1 cellular context compared by ENCODE assay signal in the genomic region with DNA sequence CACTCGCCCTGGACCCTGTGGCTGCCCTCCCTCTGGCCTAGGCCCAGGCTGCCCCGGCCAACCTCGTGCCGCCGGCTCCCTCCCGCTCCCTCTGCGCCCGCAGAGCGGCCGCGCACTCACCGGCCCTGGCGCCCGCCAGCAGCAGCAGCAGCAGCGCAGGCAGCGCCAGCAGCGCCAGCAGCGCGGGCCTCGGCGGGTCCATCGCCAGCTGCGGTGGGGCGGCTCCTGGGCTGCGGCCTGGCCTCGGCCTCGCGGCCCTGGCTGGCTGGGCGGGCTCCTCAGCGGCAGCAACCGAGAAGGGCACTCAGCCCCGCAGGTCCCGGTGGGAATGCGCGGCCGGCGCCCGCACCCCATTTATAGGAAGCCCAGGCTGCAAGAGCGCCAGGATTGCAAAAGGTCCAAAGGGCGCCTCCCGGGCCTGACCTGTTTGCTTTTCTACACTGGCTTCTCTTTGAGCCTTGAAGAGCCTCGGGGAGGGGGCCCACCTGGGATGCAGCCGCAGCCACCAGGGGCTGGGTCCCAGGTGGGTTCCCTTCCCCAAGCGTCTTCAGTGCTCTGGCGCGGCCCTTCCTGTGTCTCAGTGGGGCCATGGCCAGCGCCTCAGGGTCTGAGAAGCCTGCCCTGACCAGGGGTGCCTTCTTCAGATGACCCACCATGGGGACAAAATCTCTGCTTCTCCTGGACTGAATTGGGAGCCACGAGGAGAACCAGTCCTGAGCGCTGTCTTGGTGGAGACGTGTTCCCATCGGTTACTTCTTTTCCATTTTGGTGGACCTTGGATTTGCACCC.
TF ChIP-seq lines count a peak whose summit lies in the region.

A gene with protein sequence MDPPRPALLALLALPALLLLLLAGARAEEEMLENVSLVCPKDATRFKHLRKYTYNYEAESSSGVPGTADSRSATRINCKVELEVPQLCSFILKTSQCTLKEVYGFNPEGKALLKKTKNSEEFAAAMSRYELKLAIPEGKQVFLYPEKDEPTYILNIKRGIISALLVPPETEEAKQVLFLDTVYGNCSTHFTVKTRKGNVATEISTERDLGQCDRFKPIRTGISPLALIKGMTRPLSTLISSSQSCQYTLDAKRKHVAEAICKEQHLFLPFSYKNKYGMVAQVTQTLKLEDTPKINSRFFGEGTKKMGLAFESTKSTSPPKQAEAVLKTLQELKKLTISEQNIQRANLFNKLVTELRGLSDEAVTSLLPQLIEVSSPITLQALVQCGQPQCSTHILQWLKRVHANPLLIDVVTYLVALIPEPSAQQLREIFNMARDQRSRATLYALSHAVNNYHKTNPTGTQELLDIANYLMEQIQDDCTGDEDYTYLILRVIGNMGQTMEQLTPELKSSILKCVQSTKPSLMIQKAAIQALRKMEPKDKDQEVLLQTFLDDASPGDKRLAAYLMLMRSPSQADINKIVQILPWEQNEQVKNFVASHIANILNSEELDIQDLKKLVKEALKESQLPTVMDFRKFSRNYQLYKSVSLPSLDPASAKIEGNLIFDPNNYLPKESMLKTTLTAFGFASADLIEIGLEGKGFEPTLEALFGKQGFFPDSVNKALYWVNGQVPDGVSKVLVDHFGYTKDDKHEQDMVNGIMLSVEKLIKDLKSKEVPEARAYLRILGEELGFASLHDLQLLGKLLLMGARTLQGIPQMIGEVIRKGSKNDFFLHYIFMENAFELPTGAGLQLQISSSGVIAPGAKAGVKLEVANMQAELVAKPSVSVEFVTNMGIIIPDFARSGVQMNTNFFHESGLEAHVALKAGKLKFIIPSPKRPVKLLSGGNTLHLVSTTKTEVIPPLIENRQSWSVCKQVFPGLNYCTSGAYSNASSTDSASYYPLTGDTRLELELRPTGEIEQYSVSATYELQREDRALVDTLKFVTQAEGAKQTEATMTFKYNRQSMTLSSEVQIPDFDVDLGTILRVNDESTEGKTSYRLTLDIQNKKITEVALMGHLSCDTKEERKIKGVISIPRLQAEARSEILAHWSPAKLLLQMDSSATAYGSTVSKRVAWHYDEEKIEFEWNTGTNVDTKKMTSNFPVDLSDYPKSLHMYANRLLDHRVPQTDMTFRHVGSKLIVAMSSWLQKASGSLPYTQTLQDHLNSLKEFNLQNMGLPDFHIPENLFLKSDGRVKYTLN (N-terminal part only) (minus strand): TSS at position 330 of the 789 bp plus-strand sequence. CDS start 128 bp downstream, at position 202.

TF ChIP-seq in HCT116, 20 proteins besides CTCF, POLR2A, EP300 and RAD21:
- TF ChIP-seq, protein P1, sequence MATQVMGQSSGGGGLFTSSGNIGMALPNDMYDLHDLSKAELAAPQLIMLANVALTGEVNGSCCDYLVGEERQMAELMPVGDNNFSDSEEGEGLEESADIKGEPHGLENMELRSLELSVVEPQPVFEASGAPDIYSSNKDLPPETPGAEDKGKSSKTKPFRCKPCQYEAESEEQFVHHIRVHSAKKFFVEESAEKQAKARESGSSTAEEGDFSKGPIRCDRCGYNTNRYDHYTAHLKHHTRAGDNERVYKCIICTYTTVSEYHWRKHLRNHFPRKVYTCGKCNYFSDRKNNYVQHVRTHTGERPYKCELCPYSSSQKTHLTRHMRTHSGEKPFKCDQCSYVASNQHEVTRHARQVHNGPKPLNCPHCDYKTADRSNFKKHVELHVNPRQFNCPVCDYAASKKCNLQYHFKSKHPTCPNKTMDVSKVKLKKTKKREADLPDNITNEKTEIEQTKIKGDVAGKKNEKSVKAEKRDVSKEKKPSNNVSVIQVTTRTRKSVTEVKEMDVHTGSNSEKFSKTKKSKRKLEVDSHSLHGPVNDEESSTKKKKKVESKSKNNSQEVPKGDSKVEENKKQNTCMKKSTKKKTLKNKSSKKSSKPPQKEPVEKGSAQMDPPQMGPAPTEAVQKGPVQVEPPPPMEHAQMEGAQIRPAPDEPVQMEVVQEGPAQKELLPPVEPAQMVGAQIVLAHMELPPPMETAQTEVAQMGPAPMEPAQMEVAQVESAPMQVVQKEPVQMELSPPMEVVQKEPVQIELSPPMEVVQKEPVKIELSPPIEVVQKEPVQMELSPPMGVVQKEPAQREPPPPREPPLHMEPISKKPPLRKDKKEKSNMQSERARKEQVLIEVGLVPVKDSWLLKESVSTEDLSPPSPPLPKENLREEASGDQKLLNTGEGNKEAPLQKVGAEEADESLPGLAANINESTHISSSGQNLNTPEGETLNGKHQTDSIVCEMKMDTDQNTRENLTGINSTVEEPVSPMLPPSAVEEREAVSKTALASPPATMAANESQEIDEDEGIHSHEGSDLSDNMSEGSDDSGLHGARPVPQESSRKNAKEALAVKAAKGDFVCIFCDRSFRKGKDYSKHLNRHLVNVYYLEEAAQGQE (IDR thresholded peaks at IDR 0.05; ENCODE audit: low read depth), result no peak
- TF ChIP-seq SIN3A (IDR thresholded peaks at IDR 0.05; ENCODE audit: low read depth) (no peak), ELF1 (IDR thresholded peaks at IDR 0.05; ENCODE audit: borderline replicate concordance, low read depth) (no peak), FOSL1 (IDR thresholded peaks at IDR 0.05; ENCODE audit: low read depth) (no peak), EZH2 (IDR thresholded peaks at IDR 0.05) (no peak), ZNF274 (IDR thresholded peaks at IDR 0.05; ENCODE audit: low read depth, low read length) (no peak), CEBPB (IDR thresholded peaks at IDR 0.05; ENCODE audit: low read depth) (no peak), SP1 (IDR thresholded peaks at IDR 0.05; ENCODE audit: low read depth) (no peak), ZFX (IDR thresholded peaks at IDR 0.05) (no peak), JUND (IDR thresholded peaks at IDR 0.05) (no peak), POLR2AphosphoS5 (IDR thresholded peaks at IDR 0.05; ENCODE audit: low read depth, low read length) (no peak), EGR1 (IDR thresholded peaks at IDR 0.05; ENCODE audit: low read depth) (no peak), CBX3 (IDR thresholded peaks at IDR 0.05; ENCODE audit: low read depth) (no peak), SRF (IDR thresholded peaks at IDR 0.05; ENCODE audit: low read depth) (no peak), EZH2phosphoT487 (IDR thresholded peaks at IDR 0.05; ENCODE audit: borderline replicate concordance) (no peak), YY1 (IDR thresholded peaks at IDR 0.05; ENCODE audit: extremely low read depth, insufficient replicate concordance, low read depth, low read length) (no peak)
- TF ChIP-seq, protein P2, sequence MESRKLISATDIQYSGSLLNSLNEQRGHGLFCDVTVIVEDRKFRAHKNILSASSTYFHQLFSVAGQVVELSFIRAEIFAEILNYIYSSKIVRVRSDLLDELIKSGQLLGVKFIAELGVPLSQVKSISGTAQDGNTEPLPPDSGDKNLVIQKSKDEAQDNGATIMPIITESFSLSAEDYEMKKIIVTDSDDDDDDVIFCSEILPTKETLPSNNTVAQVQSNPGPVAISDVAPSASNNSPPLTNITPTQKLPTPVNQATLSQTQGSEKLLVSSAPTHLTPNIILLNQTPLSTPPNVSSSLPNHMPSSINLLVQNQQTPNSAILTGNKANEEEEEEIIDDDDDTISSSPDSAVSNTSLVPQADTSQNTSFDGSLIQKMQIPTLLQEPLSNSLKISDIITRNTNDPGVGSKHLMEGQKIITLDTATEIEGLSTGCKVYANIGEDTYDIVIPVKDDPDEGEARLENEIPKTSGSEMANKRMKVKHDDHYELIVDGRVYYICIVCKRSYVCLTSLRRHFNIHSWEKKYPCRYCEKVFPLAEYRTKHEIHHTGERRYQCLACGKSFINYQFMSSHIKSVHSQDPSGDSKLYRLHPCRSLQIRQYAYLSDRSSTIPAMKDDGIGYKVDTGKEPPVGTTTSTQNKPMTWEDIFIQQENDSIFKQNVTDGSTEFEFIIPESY (IDR thresholded peaks at IDR 0.05; ENCODE audit: extremely low read depth, insufficient replicate concordance, low read length), result no peak
- TF ChIP-seq, protein P3, sequence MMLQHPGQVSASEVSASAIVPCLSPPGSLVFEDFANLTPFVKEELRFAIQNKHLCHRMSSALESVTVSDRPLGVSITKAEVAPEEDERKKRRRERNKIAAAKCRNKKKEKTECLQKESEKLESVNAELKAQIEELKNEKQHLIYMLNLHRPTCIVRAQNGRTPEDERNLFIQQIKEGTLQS (IDR thresholded peaks at IDR 0.05), result no peak
